ENCODE assay signal across 18 cellular contexts in genomic region chr10:85596389-85596788, GRCh38.
DNase-seq lines count a peak whose midpoint lies in the region; ATAC-seq, FAIRE-seq and TF ChIP-seq lines count a peak whose summit lies in the region.
"Had no signal": no experiment of that assay in that cellular context is flagged by ENCODE, and none has a peak within 500 bp of the region (broad histone marks: within the 10 kb centered on the region; RNA-seq: fewer than 3 reads in every experiment).

No MANE protein-coding gene starts in this region.

- WGBS in mesenchymal stem cell: 81% methylated on average over 2 of the region's 2 CpGs
- 47 to 64% methylated on average over 2 of the region's 2 CpGs for WGBS in pancreas, 2 donors

- no peaks in the 10 kb centered on the region for H3K79me1 ChIP-seq in mesenchymal stem cell (replicated peaks; ENCODE audit: low read length, poor library complexity, severe bottlenecking)

- POLR2A ChIA-PET in activated CD8-positive, alpha-beta T cell treated with anti-CD3 and anti-CD28 coated beads, Interleukin-2, amount 10 ng/mL, durations not matched to agents 7 days and 5 days (lab: Charles Lee): no interaction called here
- POLR2A ChIA-PET in activated CD8-positive, alpha-beta T cell treated with anti-CD3 and anti-CD28 coated beads for 36 hours (lab: Charles Lee): no interaction called here
- POLR2A ChIA-PET in WTC11 (lab: Charles Lee): no interaction called here

- CTCF ChIA-PET in activated CD8-positive, alpha-beta T cell treated with anti-CD3 and anti-CD28 coated beads, Interleukin-2, amount 10 ng/mL, durations not matched to agents 7 days and 5 days (lab: Charles Lee): no interaction called here
- CTCF ChIA-PET in activated CD8-positive, alpha-beta T cell treated with anti-CD3 and anti-CD28 coated beads for 36 hours (lab: Charles Lee): interaction anchor here (1.5 kb wide), 1 partner anchor 16 kb away, joined by 3 read pairs; no protein-coding TSS in a partner anchor
- CTCF ChIA-PET in WTC11 (lab: Charles Lee): no interaction called here

- no peak overlapping the region for H3K4me3 Mint-ChIP-seq in activated CD8-positive, alpha-beta T cell treated with anti-CD3 and anti-CD28 coated beads, Interleukin-2, amount 10 ng/mL, durations not matched to agents 7 days and 5 days
- no peak overlapping the region for H3K4me3 Mint-ChIP-seq in activated CD8-positive, alpha-beta T cell treated with anti-CD3 and anti-CD28 coated beads for 36 hours
- H3K4me3 Mint-ChIP-seq in WTC11: no peak overlapping the region
- H3K4me3 Mint-ChIP-seq: CD14-positive monocyte; CD4-positive, alpha-beta memory T cell; GM23338 had no signal

- H3K27ac ChIP-seq in mesenchymal stem cell (ENCODE audit: low read length, poor library complexity, severe bottlenecking) (no peak overlapping the region), vagina (no peak overlapping the region), pancreas (no peak overlapping the region)
- H3K27ac ChIP-seq: BLaER1 had no signal

- ATAC-seq in activated CD8-positive, alpha-beta T cell treated with anti-CD3 and anti-CD28 coated beads, Interleukin-2, amount 10 ng/mL, durations not matched to agents 7 days and 5 days: no peak
- no peak for ATAC-seq in activated CD8-positive, alpha-beta T cell treated with anti-CD3 and anti-CD28 coated beads for 36 hours
- ATAC-seq in WTC11: peak; percentile 23
- ATAC-seq in pancreas: no peak
- ATAC-seq: GM23338 had no signal

- no peak overlapping the region for H2AK5ac ChIP-seq in mesenchymal stem cell (ENCODE audit: low read length, severe bottlenecking)

- no peak overlapping the region for H2BK15ac ChIP-seq in mesenchymal stem cell (ENCODE audit: low read depth, poor library complexity, severe bottlenecking)

- peak overlapping the region; percentile 72 for H4K91ac ChIP-seq in mesenchymal stem cell (ENCODE audit: low read length)

- H3K9ac ChIP-seq in mesenchymal stem cell (ENCODE audit: low read length): no peak overlapping the region
- H3K9ac ChIP-seq: BLaER1 had no signal

- peak; percentile 1 for DNase-seq in activated CD8-positive, alpha-beta T cell treated with anti-CD3 and anti-CD28 coated beads, Interleukin-2, amount 10 ng/mL, durations not matched to agents 7 days and 5 days
- no peak for DNase-seq in activated CD8-positive, alpha-beta T cell treated with anti-CD3 and anti-CD28 coated beads for 36 hours
- no peak for DNase-seq in WTC11 (ENCODE audit: low spot score)
- no peak for DNase-seq in mesenchymal stem cell
- peak; percentile 76 to 88 for DNase-seq in vagina (ENCODE audit: extremely low spot score in 2 of 2)
- DNase-seq in stimulated activated CD4-positive, alpha-beta T cell treated with anti-CD3 and anti-CD28 coated beads, Interleukin-15, amount 100 ng/mL, for 24 hours: no peak
- DNase-seq in pancreas: no peak
- DNase-seq in occipital lobe (lab: John Stamatoyannopoulos, UW): no peak
- DNase-seq: 8988T; CD4-positive, alpha-beta memory T cell; DMS153; DMS79; GDM1; HCEC 1CT had no signal

- TF ChIP-seq POLR2A in vagina (IDR thresholded peaks at IDR 0.05): no peak

- no peak overlapping the region for H3K18ac ChIP-seq in mesenchymal stem cell (ENCODE audit: low read depth in 1 of 2, low read length in 2 of 2)

- intact Hi-C loops in activated CD8-positive, alpha-beta T cell treated with anti-CD3 and anti-CD28 coated beads for 36 hours (cut with micrococcal nuclease): no loop called here
- intact Hi-C loops in vagina (cut with DNase I): no loop called here
- intact Hi-C loops in pancreas (cut with DNase I): no loop called here

- no peak overlapping the region for H2AFZ ChIP-seq in mesenchymal stem cell (ENCODE audit: low read depth, low read length)
- H2AFZ ChIP-seq: GM23338 had no signal

- H3K27me3 ChIP-seq in mesenchymal stem cell (ENCODE audit: control insufficient read depth in 1 of 2, insufficient read depth in 1 of 2, low read length in 2 of 2): no peaks in the 10 kb centered on the region
- no peaks in the 10 kb centered on the region for H3K27me3 ChIP-seq in vagina
- no peaks in the 10 kb centered on the region for H3K27me3 ChIP-seq in pancreas
- H3K27me3 ChIP-seq: BLaER1 had no signal

- H3K27ac Mint-ChIP-seq in activated CD8-positive, alpha-beta T cell treated with anti-CD3 and anti-CD28 coated beads, Interleukin-2, amount 10 ng/mL, durations not matched to agents 7 days and 5 days: no peak overlapping the region
- no peak overlapping the region for H3K27ac Mint-ChIP-seq in activated CD8-positive, alpha-beta T cell treated with anti-CD3 and anti-CD28 coated beads for 36 hours
- no peak overlapping the region for H3K27ac Mint-ChIP-seq in WTC11
- H3K27ac Mint-ChIP-seq: CD14-positive monocyte, GM23338 had no signal

- H3K9me3 ChIP-seq in mesenchymal stem cell (ENCODE audit: control insufficient read depth, low read length) (no peaks in the 10 kb centered on the region), vagina (no peaks in the 10 kb centered on the region), pancreas (no peaks in the 10 kb centered on the region)
- H3K9me3 ChIP-seq: BLaER1 had no signal

- H3K4me3 ChIP-seq in mesenchymal stem cell (ENCODE audit: insufficient read depth in 1 of 2, low read depth in 1 of 2, low read length in 2 of 2): no peak overlapping the region
- H3K4me3 ChIP-seq in vagina: no peak overlapping the region
- no peak overlapping the region for H3K4me3 ChIP-seq in pancreas
- H3K4me3 ChIP-seq: BLaER1, GM23338 had no signal

- H3K14ac ChIP-seq in mesenchymal stem cell (ENCODE audit: low read length in 2 of 2): peak overlapping the region in 1 of 2 experiments; percentile 86

- H3K9me3 Mint-ChIP-seq in activated CD8-positive, alpha-beta T cell treated with anti-CD3 and anti-CD28 coated beads, Interleukin-2, amount 10 ng/mL, durations not matched to agents 7 days and 5 days (ENCODE audit: insufficient read depth): no peaks in the 10 kb centered on the region
- H3K9me3 Mint-ChIP-seq in activated CD8-positive, alpha-beta T cell treated with anti-CD3 and anti-CD28 coated beads for 36 hours: no peaks in the 10 kb centered on the region
- H3K9me3 Mint-ChIP-seq in WTC11: no peaks in the 10 kb centered on the region
- H3K9me3 Mint-ChIP-seq: CD4-positive, alpha-beta memory T cell had no signal

- no peak overlapping the region for H4K8ac ChIP-seq in mesenchymal stem cell (ENCODE audit: low read length)

- no peak overlapping the region for H2BK120ac ChIP-seq in mesenchymal stem cell (ENCODE audit: low read depth, low read length)

- no peak overlapping the region for H3K23ac ChIP-seq in mesenchymal stem cell (ENCODE audit: low read length in 2 of 2)

- no peak overlapping the region for H2BK12ac ChIP-seq in mesenchymal stem cell (ENCODE audit: low read length in 2 of 2)

- H3K4me1 Mint-ChIP-seq in activated CD8-positive, alpha-beta T cell treated with anti-CD3 and anti-CD28 coated beads, Interleukin-2, amount 10 ng/mL, durations not matched to agents 7 days and 5 days (ENCODE audit: low read depth): peaks cover 8% of the 10 kb centered on the region
- peaks cover 15% of the 10 kb centered on the region for H3K4me1 Mint-ChIP-seq in activated CD8-positive, alpha-beta T cell treated with anti-CD3 and anti-CD28 coated beads for 36 hours (ENCODE audit: low read depth)
- no peaks in the 10 kb centered on the region for H3K4me1 Mint-ChIP-seq in WTC11
- H3K4me1 Mint-ChIP-seq: CD14-positive monocyte, GM23338 had no signal

- no peaks in the 10 kb centered on the region for H3K36me3 Mint-ChIP-seq in activated CD8-positive, alpha-beta T cell treated with anti-CD3 and anti-CD28 coated beads, Interleukin-2, amount 10 ng/mL, durations not matched to agents 7 days and 5 days (ENCODE audit: low read depth)
- H3K36me3 Mint-ChIP-seq in activated CD8-positive, alpha-beta T cell treated with anti-CD3 and anti-CD28 coated beads for 36 hours (ENCODE audit: low read depth): no peaks in the 10 kb centered on the region
- no peaks in the 10 kb centered on the region for H3K36me3 Mint-ChIP-seq in WTC11
- H3K36me3 Mint-ChIP-seq: CD14-positive monocyte; CD4-positive, alpha-beta memory T cell had no signal

- H3K4ac ChIP-seq in mesenchymal stem cell (ENCODE audit: low read depth in 1 of 2, low read length in 2 of 2): no peak overlapping the region

- H3K27me3 Mint-ChIP-seq in activated CD8-positive, alpha-beta T cell treated with anti-CD3 and anti-CD28 coated beads, Interleukin-2, amount 10 ng/mL, durations not matched to agents 7 days and 5 days (ENCODE audit: low read depth): no peaks in the 10 kb centered on the region
- no peaks in the 10 kb centered on the region for H3K27me3 Mint-ChIP-seq in activated CD8-positive, alpha-beta T cell treated with anti-CD3 and anti-CD28 coated beads for 36 hours
- no peaks in the 10 kb centered on the region for H3K27me3 Mint-ChIP-seq in WTC11 (ENCODE audit: low read depth)
- H3K27me3 Mint-ChIP-seq: CD4-positive, alpha-beta memory T cell had no signal

- H3K4me2 ChIP-seq in mesenchymal stem cell (ENCODE audit: low read length, poor library complexity, severe bottlenecking): no peak overlapping the region
- H3K4me2 ChIP-seq: BLaER1, GM23338 had no signal

- FAIRE-seq in pancreas (lab: Jason Lieb, UNC): no peak
- FAIRE-seq: H54 had no signal

- no peak overlapping the region for H2BK5ac ChIP-seq in mesenchymal stem cell (ENCODE audit: low read depth, low read length, poor library complexity, severe bottlenecking)

- H3K4me1 ChIP-seq in mesenchymal stem cell (ENCODE audit: control insufficient read depth, insufficient read depth, low read depth, low read length) (peaks cover 2% of the 10 kb centered on the region), vagina (no peaks in the 10 kb centered on the region), pancreas (no peaks in the 10 kb centered on the region)
- H3K4me1 ChIP-seq: BLaER1 had no signal

- TF ChIP-seq CTCF in activated CD8-positive, alpha-beta T cell treated with anti-CD3 and anti-CD28 coated beads for 36 hours (IDR thresholded peaks at IDR 0.05): no peak
- TF ChIP-seq CTCF in WTC11 (IDR thresholded peaks at IDR 0.05): no peak
- no peak for TF ChIP-seq CTCF in vagina (IDR thresholded peaks at IDR 0.05)
- no peak for TF ChIP-seq CTCF in pancreas (IDR thresholded peaks at IDR 0.05)

- no peaks in the 10 kb centered on the region for H3K36me3 ChIP-seq in mesenchymal stem cell (ENCODE audit: control insufficient read depth in 1 of 2, insufficient read depth in 2 of 2, low read depth in 1 of 2, low read length in 2 of 2)
- H3K36me3 ChIP-seq in vagina: no peaks in the 10 kb centered on the region
- H3K36me3 ChIP-seq in pancreas: no peaks in the 10 kb centered on the region
- H3K36me3 ChIP-seq: BLaER1 had no signal

TF ChIP-seq in WTC11, 78 proteins besides CTCF, POLR2A, EP300 and RAD21 (continues in another document):
- TF ChIP-seq FOXJ3 (CRISPR knock-in tag; IDR thresholded peaks at IDR 0.05; ENCODE audit: borderline replicate concordance) (no peak), FOXK1 (CRISPR knock-in tag; IDR thresholded peaks at IDR 0.05) (no peak), EMX1 (CRISPR knock-in tag; IDR thresholded peaks at IDR 0.05) (no peak)

Comparison
In these comparisons a context has a peak if more than half of its experiments do, and no peak if none do; other contexts are left out.
1. DNase-seq: peak in activated CD8-positive, alpha-beta T cell treated with anti-CD3 and anti-CD28 coated beads, Interleukin-2, amount 10 ng/mL, durations not matched to agents 7 days and 5 days (single experiment) and vagina (2 of 2); none in activated CD8-positive, alpha-beta T cell treated with anti-CD3 and anti-CD28 coated beads for 36 hours (single experiment), WTC11 (single experiment), mesenchymal stem cell (single experiment), stimulated activated CD4-positive, alpha-beta T cell treated with anti-CD3 and anti-CD28 coated beads, Interleukin-15, amount 100 ng/mL, for 24 hours (single experiment), pancreas (0 of 6) and occipital lobe (single experiment).